ENCODE assay signal across 3 cellular contexts in genomic region chr16:955766-956165, GRCh38. TPM values are rescaled to one million over a fixed set of nuclear protein-coding genes. Genes with fewer than 3 reads are reported as not detected.
"Had no signal": no experiment of that assay in that cellular context is flagged by ENCODE, and none has a peak within 500 bp of the region (broad histone marks: within the 10 kb centered on the region; RNA-seq: fewer than 3 reads in every experiment).

No MANE protein-coding gene starts in this region.

RNA-seq across cellular contexts. Expression of gene SOX8, which starts 25.8 kb away (rescaled TPM):
- total RNA-seq: PC-9, RPMI7951 had no signal
- polyA plus RNA-seq: SK-N-SH had no signal
